Comparison of ENCODE assay signal across 1 cellular context in genomic region chr10:45404087-45404769, GRCh38.
TF ChIP-seq lines count a peak whose summit lies in the region.

No MANE protein-coding gene starts in this region.

TF ChIP-seq in K562, 482 proteins besides CTCF, POLR2A, EP300 and RAD21 (continued from another document):
- TF ChIP-seq NRF1 (conservative IDR thresholded peaks at IDR 0.05 in 1 of 2, IDR thresholded peaks at IDR 0.05 in 1 of 2), result peak in 1 of 2 experiments; percentile 28; a peak in 2 of 4 replicates
- TF ChIP-seq SPI1 (IDR thresholded peaks at IDR 0.05; ENCODE audit: borderline replicate concordance, low read depth, low read length), result peak; percentile 98
- TF ChIP-seq ZBTB17 (CRISPR knock-in tag; IDR thresholded peaks at IDR 0.05), result 0 out of 2 replicates have a peak, but pooled peaks have one; percentile 14
- peak; percentile 28; the same call in 1 of the 2 replicates for TF ChIP-seq MAFK (IDR thresholded peaks at IDR 0.05; ENCODE audit: low read length)
- TF ChIP-seq ZNF197 (CRISPR knock-in tag; IDR thresholded peaks at IDR 0.05; ENCODE audit: low read depth), result 0 out of 2 replicates have a peak, but pooled peaks have one; percentile 27
- TF ChIP-seq JUND (IDR thresholded peaks at IDR 0.05; ENCODE audit: borderline replicate concordance, low read depth, low read length), result no peak
- peak; percentile 60; the same call in 1 of the 3 replicates for TF ChIP-seq JUND (tag; IDR thresholded peaks at IDR 0.05; ENCODE audit: borderline replicate concordance, low read depth, low read length)
- peak; percentile 37; the same call in 1 of the 2 replicates for TF ChIP-seq PKNOX1 (IDR thresholded peaks at IDR 0.05)
- no peak for TF ChIP-seq MCM7 (IDR thresholded peaks at IDR 0.05)
- TF ChIP-seq AFF1 (IDR thresholded peaks at IDR 0.05; ENCODE audit: low read depth in 1 of 2, partially characterized antibody in 2 of 2), result peak in 1 of 2 experiments; percentile 15
- peak; percentile 30; the same call in 1 of the 2 replicates for TF ChIP-seq KLF16 (IDR thresholded peaks at IDR 0.05)
- TF ChIP-seq TCF3 (CRISPR knock-in tag; IDR thresholded peaks at IDR 0.05), result peak; percentile 56
TF ChIP-seq in K562: peak in this region for 43.
